In the genomic region with DNA sequence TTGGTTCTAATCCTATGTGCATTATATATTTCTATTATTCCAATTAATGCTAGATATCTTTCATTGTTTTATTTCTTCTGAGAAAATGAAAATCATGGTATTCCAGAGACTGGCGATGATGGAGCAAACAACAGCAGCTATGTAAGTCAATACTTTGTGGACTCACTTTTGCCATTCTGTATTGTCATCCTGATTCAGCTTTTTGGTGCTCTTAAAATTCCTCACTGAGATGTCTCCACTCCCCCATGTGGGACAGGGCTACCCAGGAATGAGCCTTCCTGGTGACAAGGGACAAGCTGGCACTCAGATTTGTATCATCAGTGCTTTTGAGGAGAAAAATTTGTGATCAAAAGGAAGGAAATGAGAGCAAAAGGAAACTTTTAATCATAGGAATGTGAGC, we compare ENCODE assay signal across 22 cellular contexts. TPM values are rescaled to one million over a fixed set of nuclear protein-coding genes. Genes with fewer than 3 reads are reported as not detected.
"Had no signal": no experiment of that assay in that cellular context is flagged by ENCODE, and none has a peak within 500 bp of the region (broad histone marks: within the 10 kb centered on the region; RNA-seq: fewer than 3 reads in every experiment).

No MANE protein-coding gene starts in this region.

- H3K9me3 ChIP-seq: Peyer's patch, SJCRH30 had no signal

- H3K27ac ChIP-seq: KMS-11, Peyer's patch, SJCRH30 had no signal

- FAIRE-seq: HepG2 had no signal

- H3K27me3 ChIP-seq: Peyer's patch, SJCRH30 had no signal

- H3K4me2 ChIP-seq: KMS-11 had no signal

- H3K4me3 ChIP-seq: Peyer's patch, SJCRH30 had no signal

- H3K4me1 ChIP-seq: SJCRH30 had no signal

- H3K9ac ChIP-seq: KMS-11 had no signal

- H3K36me3 ChIP-seq: Peyer's patch, SJCRH30 had no signal

- DNase-seq: IMR-90, NCI-H1092 treated with DMSO at 0.1 percent for 48 hours, NCI-H1436, NCI-H1694, NCI-H187 treated with DMSO at 0.1 percent for 48 hours, NCI-H2029 treated with DMSO at 0.1 percent for 48 hours, NCI-H2171 treated with DMSO at 0.1 percent for 48 hours, NCI-H345, NCI-H510A, NCI-H524 treated with DMSO at 0.1 percent for 48 hours, NCI-H69, NCI-H774, Peyer's patch, SHP77 treated with DMSO at 0.1 percent for 48 hours, SJCRH30 had no signal

- ATAC-seq: HepG2, Right ventricle myocardium inferior, SK-N-SH treated with all-trans-retinoic acid at 6 μM for 48 hours had no signal

RNA-seq across cellular contexts. Expression of a gene that starts 56.7 kb away (rescaled TPM):
- total RNA-seq: HepG2, HT1080, IMR-90, MCF 10A, Peyer's patch, Right ventricle myocardium inferior, RPMI7951, SJCRH30 had no signal
- polyA plus RNA-seq: HepG2, IMR-90 had no signal
